Comparison of ENCODE assay signal across 8 cellular contexts in the genomic region with DNA sequence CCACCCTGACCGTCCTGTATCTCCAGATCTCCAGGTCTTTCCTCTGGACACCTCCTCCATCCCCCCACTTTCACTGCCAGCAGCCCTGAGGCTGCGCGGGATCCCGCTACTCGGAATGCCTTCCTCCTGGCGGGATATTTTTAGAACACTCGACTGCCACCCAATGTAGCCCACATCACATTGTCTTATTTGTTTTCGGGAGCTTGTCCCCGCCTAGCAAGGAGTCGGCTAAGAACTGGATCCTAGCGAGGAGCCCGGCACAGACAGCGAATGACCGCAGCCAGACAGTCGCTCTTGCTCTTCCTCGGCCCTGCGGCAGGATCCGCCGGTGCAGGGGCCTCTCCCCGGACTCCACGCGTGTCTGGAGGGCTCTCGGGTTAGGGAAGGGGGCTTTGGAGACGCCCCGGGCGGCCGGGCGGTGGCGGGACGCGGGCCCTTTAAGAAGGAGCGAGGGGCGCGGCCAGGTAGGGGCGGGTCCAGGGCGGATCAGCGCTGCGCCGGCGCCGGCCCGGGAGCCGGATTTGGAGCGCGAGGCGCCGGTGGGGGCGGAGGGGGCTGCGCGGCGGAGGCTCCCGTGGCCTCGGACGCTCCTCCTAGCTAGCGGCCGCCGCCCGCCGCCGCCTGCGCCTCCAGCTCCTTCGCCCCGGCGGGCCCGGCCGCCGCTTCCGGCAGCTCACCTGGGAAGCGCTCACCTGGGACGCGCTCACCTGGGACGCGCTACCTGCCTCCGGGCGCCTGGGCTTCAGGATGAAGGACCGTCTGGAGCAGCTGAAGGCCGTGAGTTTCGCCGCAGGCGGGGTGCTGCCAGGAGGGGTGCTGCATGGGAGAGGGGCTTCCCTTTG. TPM values are rescaled to one million over a fixed set of nuclear protein-coding genes. Genes with fewer than 3 reads are reported as not detected.
DNase-seq lines count a peak whose midpoint lies in the region; ATAC-seq, FAIRE-seq and TF ChIP-seq lines count a peak whose summit lies in the region.

Gene STX3 (plus strand): TSS at position 518 of the 842 bp plus-strand sequence. CDS start 230 bp downstream, at position 748.

- peaks cover 34% of the 10 kb centered on the region for H4K20me1 ChIP-seq in astrocyte (ENCODE audit: insufficient read depth, low read length)

- no peaks in the 10 kb centered on the region; the same call in 1 of the 2 replicates for H3K27me3 Mint-ChIP-seq in HFFc6 (ENCODE audit: insufficient read depth)
- H3K27me3 Mint-ChIP-seq in astrocyte (ENCODE audit: low read depth, unreplicated experiment) = no peaks in the 10 kb centered on the region

- H3K27ac Mint-ChIP-seq in HFFc6 = peak within 1 kb of the TSS; percentile 90
- H3K27ac Mint-ChIP-seq in astrocyte (ENCODE audit: unreplicated experiment) = peak within 1 kb of the TSS; percentile 96

- H3K4me1 Mint-ChIP-seq in HFFc6 (ENCODE audit: low read depth) (peaks cover 39% of the 10 kb centered on the region), astrocyte (ENCODE audit: low read depth, unreplicated experiment) (peaks cover 10% of the 10 kb centered on the region)

- ATAC-seq in right cardiac atrium = peak; percentile 91 to 94

- H3K36me3 Mint-ChIP-seq in HFFc6 (ENCODE audit: low read depth) (peaks cover 19% of the 10 kb centered on the region), astrocyte (ENCODE audit: low read depth, unreplicated experiment) (peaks cover 11% of the 10 kb centered on the region)

- no peak for FAIRE-seq in astrocyte (lab: Jason Lieb, UNC)
- FAIRE-seq in urothelium cell line (lab: Jason Lieb, UNC) = peak; percentile 23

- H3K4me3 ChIP-seq in astrocyte (ENCODE audit: insufficient read depth, low read depth, low read length) (peak within 1 kb of the TSS; percentile 83), right cardiac atrium (ENCODE audit: low read length) (peak within 1 kb of the TSS; percentile 83), rectal smooth muscle tissue (ENCODE audit: low read length) (peak within 1 kb of the TSS; percentile 84)

- WGBS in right cardiac atrium = under 1% methylated on average over 80 of the region's 80 CpGs

- H3K4me1 ChIP-seq in astrocyte (ENCODE audit: insufficient read depth, low read length) = peaks cover 20% of the 10 kb centered on the region
- H3K4me1 ChIP-seq in right cardiac atrium (ENCODE audit: control insufficient read depth, insufficient read depth, low read length) = peaks cover 6% of the 10 kb centered on the region
- peaks cover 4% of the 10 kb centered on the region for H3K4me1 ChIP-seq in rectal smooth muscle tissue (ENCODE audit: control insufficient read depth, insufficient read depth, low read length)

- H3K36me3 ChIP-seq in astrocyte (ENCODE audit: insufficient read depth, low read length) = no peaks in the 10 kb centered on the region
- no peaks in the 10 kb centered on the region for H3K36me3 ChIP-seq in rectal smooth muscle tissue (ENCODE audit: control insufficient read depth, insufficient read depth, low read length)

- DNase-seq in GDM1 (lab: John Stamatoyannopoulos, UW) (peak; percentile 55), HFFc6 (peak; percentile 85), NCI-H1048 (lab: John Stamatoyannopoulos, UW) (peak; percentile 46), astrocyte (ENCODE audit: low read depth) (peak; percentile 46), right cardiac atrium (peak; percentile 71 to 89 (median 88)), urothelium cell line (ENCODE audit: low spot score) (peak; percentile 89)

- intact Hi-C loops in T-helper 2 cell treated with Interferon-gamma antibody and Interleukin-4, amounts not matched to agents 100 ng/mL and 5 ng/mL, for 36 hours (cut with micrococcal nuclease) = loop anchor here (1.0 to 5.0 kb wide), 9 partner anchors 12 to 1176 kb away; partner anchors contain the start of genes MRPL16, PATL1 and ZFP91
- intact Hi-C loops in right cardiac atrium (cut with DNase I) = loop anchor here (1.0 to 5.0 kb wide), 3 partner anchors 47 to 48 kb away; no protein-coding TSS in a partner anchor

- TF ChIP-seq CTCF in HFFc6 (IDR thresholded peaks at IDR 0.05) (no peak), astrocyte (IDR thresholded peaks at IDR 0.05; ENCODE audit: insufficient read depth, low read depth, low read length) (no peak)

- no peaks in the 10 kb centered on the region for H3K9me3 ChIP-seq in astrocyte (ENCODE audit: insufficient read depth, low read depth, low read length)
- H3K9me3 ChIP-seq in right cardiac atrium (ENCODE audit: control insufficient read depth, low read length) = no peaks in the 10 kb centered on the region

- peak within 1 kb of the TSS; percentile 89 for H2AFZ ChIP-seq in astrocyte (ENCODE audit: low read depth, low read length)

- H3K27me3 ChIP-seq in astrocyte (ENCODE audit: insufficient read depth, low read length) (no peaks in the 10 kb centered on the region), right cardiac atrium (ENCODE audit: control insufficient read depth, insufficient read depth) (no peaks in the 10 kb centered on the region), rectal smooth muscle tissue (ENCODE audit: control insufficient read depth, insufficient read depth, low read length) (no peaks in the 10 kb centered on the region)

- H3K9ac ChIP-seq in astrocyte (ENCODE audit: low read length) (peak within 1 kb of the TSS; percentile 83), rectal smooth muscle tissue (ENCODE audit: low read length) (peak within 1 kb of the TSS; percentile 2)

- H3K4me2 ChIP-seq in astrocyte (ENCODE audit: low read length) = peak within 1 kb of the TSS; percentile 99

- H3K4me3 Mint-ChIP-seq in HFFc6 = peak within 1 kb of the TSS; percentile 96
- H3K4me3 Mint-ChIP-seq in astrocyte (ENCODE audit: unreplicated experiment) = peak within 1 kb of the TSS; percentile 99

- H3K9me3 Mint-ChIP-seq in HFFc6 = no peaks in the 10 kb centered on the region
- H3K9me3 Mint-ChIP-seq in astrocyte (ENCODE audit: unreplicated experiment) = no peaks in the 10 kb centered on the region

- H3K27ac ChIP-seq in astrocyte (ENCODE audit: low read depth, low read length) (peak within 1 kb of the TSS; percentile 75), right cardiac atrium (ENCODE audit: low read length) (peak within 1 kb of the TSS; percentile 87), rectal smooth muscle tissue (ENCODE audit: low read depth, low read length) (peak within 1 kb of the TSS; percentile 75)

- peaks cover 24% of the 10 kb centered on the region for H3K79me2 ChIP-seq in astrocyte (ENCODE audit: insufficient read depth, low read length)

RNA-seq across cellular contexts. Expression of gene STX3, which starts in this region (rescaled TPM):
- 10 to 100 TPM; 17.1 to 23.1 (median 19.0) TPM for total RNA-seq in HFFc6 (2021; fragmentation: NEBNext Ultra II Directional; extraction: Animal tissue kit (Norgen Biotek cat#: 25700))
- total RNA-seq in T-helper 2 cell treated with Interferon-gamma antibody and Interleukin-4, amounts not matched to agents 100 ng/mL and 5 ng/mL, for 36 hours = 40.3 and 41.0 TPM in 2 replicates
- 43.1 and 61.2 TPM in 2 replicates for total RNA-seq in astrocyte
- total RNA-seq in right cardiac atrium = 10 to 100 TPM in 3 of 4 donors, 1 to 10 TPM in 1; 7.4 to 12.0 (median 10.7) TPM
- polyA plus RNA-seq in right cardiac atrium = 7.1 TPM

Comparison
In these comparisons a context has a peak if more than half of its experiments do, and no peak if none do; other contexts are left out.
1. Peak in every context shown above with its lines: DNase-seq, ATAC-seq, H3K4me3 ChIP-seq and H3K27ac ChIP-seq.